Comparison of ENCODE assay signal across 9 cellular contexts in genomic region chr3:143001369-143002082, GRCh38. TPM values are rescaled to one million over a fixed set of nuclear protein-coding genes. Genes with fewer than 3 reads are reported as not detected.
A peak's percentile ranks its signal among the peaks of the same experiment; 100 is the strongest.
DNase-seq lines count a peak whose midpoint lies in the region; ATAC-seq, FAIRE-seq and TF ChIP-seq lines count a peak whose summit lies in the region.
"Had no signal": no experiment of that assay in that cellular context is flagged by ENCODE, and none has a peak within 500 bp of the region (broad histone marks: within the 10 kb centered on the region; RNA-seq: fewer than 3 reads in every experiment).

U2SURP (plus strand) TSS chr3:143001570; CDS start chr3:143001629, 59 bp downstream.

- H3K27ac ChIP-seq in kidney (ENCODE audit: low read depth in 2 of 2, low read length in 2 of 2), result peak within 1 kb of the TSS; percentile 86 to 95

- H3K4me1 ChIP-seq in kidney (ENCODE audit: control insufficient read depth in 1 of 2, insufficient read depth in 1 of 2, low read depth in 1 of 2, low read length in 2 of 2), result peaks cover 14 to 16% of the 10 kb centered on the region in 2 donors

- DNase-seq in AG20443 (ENCODE audit: low spot score) (peak; percentile 98), NCI-H510A (lab: John Stamatoyannopoulos, UW) (peak; percentile 89), cerebellum (ENCODE audit: low spot score) (peak; percentile 96), kidney (peak; percentile 99)
- DNase-seq in activated CD4-positive, alpha-beta T cell treated with anti-CD3 and anti-CD28 coated beads for 1 hour, result peak; percentile 84
- DNase-seq in stimulated activated CD4-positive, alpha-beta T cell treated with anti-CD3 and anti-CD28 coated beads, Interleukin-15, amount 100 ng/mL, for 24 hours, result peak; percentile 94

- H3K4me3 ChIP-seq in kidney (ENCODE audit: low read length in 2 of 2), result peak within 1 kb of the TSS; percentile 93

- peak; percentile 38 for TF ChIP-seq CTCF in kidney (IDR thresholded peaks at IDR 0.05; ENCODE audit: borderline replicate concordance, extremely low read depth, insufficient read depth)

- peak; percentile 49 for FAIRE-seq in kidney (lab: Jason Lieb, UNC)
- FAIRE-seq: islet of Langerhans had no signal

- peak; percentile 86 for ATAC-seq in HG03432 (IDR thresholded peaks at IDR 0.05; ENCODE audit: unreplicated experiment)

- peak within 1 kb of the TSS; percentile 88 to 93 for H3K9ac ChIP-seq in kidney (ENCODE audit: low read length in 2 of 2)

- H3K36me3 ChIP-seq in kidney (ENCODE audit: control insufficient read depth in 1 of 2, insufficient read depth in 2 of 2, low read length in 2 of 2), result no peaks in the 10 kb centered on the region

- TF ChIP-seq POLR2A in GM19099 (IDR thresholded peaks at IDR 0.05; ENCODE audit: extremely low read depth, insufficient read length, low read depth), result peak; percentile 88

- H3K9me3 ChIP-seq in kidney (ENCODE audit: control insufficient read depth in 1 of 2, low read length in 2 of 2), result no peaks in the 10 kb centered on the region

- intact Hi-C loops in kidney (cut with DNase I), result no loop called here

RNA-seq across cellular contexts. Expression of gene U2SURP, which starts in this region (rescaled TPM):
- total RNA-seq in cerebellum (159 TPM), kidney (97.7 TPM)
- polyA plus RNA-seq in kidney (ENCODE audit: insufficient read depth, low read depth, low replicate concordance), result 23.0 TPM

Comparison
In these comparisons a context has a peak if more than half of its experiments do, and no peak if none do; other contexts are left out.
1. Peak in every context shown above with its lines: DNase-seq, ATAC-seq, H3K4me3 ChIP-seq and H3K27ac ChIP-seq.